In genomic region chr14:73237786-73238261, GRCh38 we compare ENCODE assay signal across 8 cellular contexts. TPM values are rescaled to one million over a fixed set of nuclear protein-coding genes. Genes with fewer than 3 reads are reported as not detected.
DNase-seq lines count a peak whose midpoint lies in the region; ATAC-seq and TF ChIP-seq lines count a peak whose summit lies in the region.

No MANE protein-coding gene starts in this region.

- ATAC-seq in mucosa of descending colon (peak; percentile 50), GM21526 (IDR thresholded peaks at IDR 0.05; ENCODE audit: low FRiP score, unreplicated experiment) (no peak)

- H3K4me3 ChIP-seq in A673 (ENCODE audit: low read depth, low read length, poor library complexity, severe bottlenecking) = peak overlapping the region; percentile 53
- peak overlapping the region; percentile 54 for H3K4me3 ChIP-seq in HEK293 (ENCODE audit: low read depth, low read length)
- no peak overlapping the region for H3K4me3 ChIP-seq in mucosa of descending colon

- TF ChIP-seq CTCF in A673 (conservative IDR thresholded peaks at IDR 0.05; ENCODE audit: low read depth, low read length) (no peak), HEK293 (tag by site-specific recombination; IDR thresholded peaks at IDR 0.05) (no peak), mucosa of descending colon (IDR thresholded peaks at IDR 0.05) (no peak)

- CTCF ChIA-PET in A673 (lab: Charles Lee) = no interaction called here
- CTCF ChIA-PET in HEK293 (lab: Yijun Ruan, JAX) = no interaction called here

- H3K27me3 ChIP-seq in A673 (replicated peaks; ENCODE audit: insufficient read depth, low read depth, low read length, poor library complexity) = peaks cover 26% of the 10 kb centered on the region

- no peak overlapping the region for H3K27ac ChIP-seq in A673 (ENCODE audit: low read depth, low read length, poor library complexity, severe bottlenecking)
- peak overlapping the region; percentile 77 for H3K27ac ChIP-seq in HEK293 (ENCODE audit: extremely low read depth, low read depth, low read length)

- intact Hi-C loops in A673 (cut with micrococcal nuclease; ENCODE audit: unreplicated experiment) (no loop called here), mucosa of descending colon (cut with DNase I, micrococcal nuclease) (no loop called here)

- H3K4me1 ChIP-seq in A673 (ENCODE audit: insufficient read depth, low read length, poor library complexity, severe bottlenecking) (peaks cover 12% of the 10 kb centered on the region), HEK293 (ENCODE audit: control insufficient read depth, insufficient read depth, low read length) (peaks cover 13% of the 10 kb centered on the region), mucosa of descending colon (ENCODE audit: low read depth) (peaks cover 24% of the 10 kb centered on the region)

- BruUV-seq in A673 (replicated peaks; lab: Mats Ljungman, UMichigan) = no TSS peak

- POLR2A ChIA-PET in A673 (lab: Charles Lee; ENCODE audit: low non-redundant PET) = no interaction called here
- POLR2A ChIA-PET in HEK293 (lab: Yijun Ruan, JAX) = interaction anchor here (2.1 kb wide), 1 partner anchor 221 kb away, joined by 8 read pairs; the partner anchor contains the start of gene NUMB

- H3K36me3 ChIP-seq in A673 (ENCODE audit: insufficient read depth, low read length, poor library complexity, severe bottlenecking) = no peaks in the 10 kb centered on the region
- H3K36me3 ChIP-seq in HEK293 (ENCODE audit: control insufficient read depth in 2 of 2, insufficient read depth in 1 of 2, low read length in 2 of 2) = no peaks in the 10 kb centered on the region
- no peaks in the 10 kb centered on the region for H3K36me3 ChIP-seq in mucosa of descending colon (ENCODE audit: low read depth)

- H3K9me3 ChIP-seq in A673 (ENCODE audit: low read depth, low read length, poor library complexity, severe bottlenecking) (no peaks in the 10 kb centered on the region), HEK293 (ENCODE audit: control insufficient read depth, insufficient read depth, low read depth, low read length) (no peaks in the 10 kb centered on the region), mucosa of descending colon (no peaks in the 10 kb centered on the region)

- DNase-seq in A673 (ENCODE audit: low spot score) (no peak), dermis blood vessel endothelial cell (peak; percentile 28), mucosa of descending colon (no peak), GF-D8 (lab: John Stamatoyannopoulos, UW) (no peak), DMS114 treated with DMSO at 0.1 percent for 48 hours (lab: John Stamatoyannopoulos, UW; ENCODE audit: unreplicated experiment) (no peak)
- DNase-seq in activated effector memory CD4-positive, alpha-beta T cell treated with anti-CD3 and anti-CD28 coated beads, Interleukin-2, amount 50 U/mL, for 16 hours = no peak

TF ChIP-seq in HEK293, 187 proteins besides CTCF, POLR2A, EP300 and RAD21:
- no peak for TF ChIP-seq ZNF501 (tag by site-specific recombination; IDR thresholded peaks at IDR 0.05)
- TF ChIP-seq ZNF274 (IDR thresholded peaks at IDR 0.05; ENCODE audit: low read length) = no peak
- no peak for TF ChIP-seq ZNF274 (tag by site-specific recombination; IDR thresholded peaks at IDR 0.05; ENCODE audit: borderline replicate concordance)
- TF ChIP-seq PBX3 (CRISPR knock-in tag; IDR thresholded peaks at IDR 0.05) = 0 out of 2 replicates have a peak, but pooled peaks have one; percentile 21
- TF ChIP-seq ZNF335 (tag by site-specific recombination; conservative IDR thresholded peaks at IDR 0.05) = peak; percentile 86
- TF ChIP-seq ZBTB26 (tag by site-specific recombination; optimal IDR thresholded peaks at IDR 0.05) = peak; percentile 75

RNA-seq across cellular contexts. Expression of gene PAPLN, which starts 0.5 kb away (rescaled TPM):
- 0.31 and 0.75 TPM in 2 replicates for total RNA-seq in A673 (2021)
- 30.6 and 60.1 TPM in 2 replicates for total RNA-seq in dermis blood vessel endothelial cell
- 10 to 100 TPM in 1 of 3 donors, 1 to 10 TPM in 2; 4.9 to 22.5 (median 5.6) TPM for total RNA-seq in mucosa of descending colon
